1 cellular context compared by ENCODE assay signal in the genomic region with DNA sequence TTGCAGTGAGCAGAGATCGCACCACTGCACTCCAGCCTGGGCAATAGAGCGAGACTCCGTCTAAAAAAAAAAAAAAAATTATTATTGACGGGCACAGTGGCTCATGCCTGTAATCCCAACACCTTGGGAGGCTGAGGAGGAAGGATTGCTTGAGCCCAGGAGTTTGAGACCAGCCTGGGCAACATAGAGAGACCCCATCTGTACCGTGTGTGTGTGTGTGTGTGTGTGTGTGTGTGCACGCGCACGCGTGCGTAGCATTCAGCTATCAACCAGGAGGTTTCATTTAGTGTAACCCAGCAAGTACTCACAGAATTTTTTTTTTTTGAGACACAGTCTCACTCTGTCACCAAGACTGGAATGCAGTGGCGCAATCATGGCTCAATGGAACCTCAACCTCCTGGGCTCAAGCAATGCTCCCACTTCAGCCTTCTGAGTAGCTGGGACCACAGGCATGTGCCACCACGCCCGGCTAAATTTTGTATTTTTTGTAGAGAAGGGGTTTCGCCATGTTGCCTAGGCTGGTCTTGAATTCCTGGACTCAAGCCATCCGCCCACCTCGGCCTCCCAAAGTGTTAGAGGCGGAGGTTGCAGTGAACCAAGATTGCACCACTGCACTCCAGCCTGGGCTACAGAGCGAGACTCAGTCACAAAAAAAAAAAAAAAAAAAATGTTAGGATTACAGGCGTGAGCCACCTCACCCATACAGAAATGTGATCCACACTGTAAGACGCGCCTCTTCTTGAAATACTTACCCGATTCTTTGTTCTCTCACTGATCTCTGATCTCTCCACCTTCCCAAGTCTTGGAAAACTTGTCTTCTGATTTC.
TF ChIP-seq lines count a peak whose summit lies in the region.

No MANE protein-coding gene starts in this region.

TF ChIP-seq in A549, 52 proteins besides CTCF, POLR2A, EP300 and RAD21:
- peak in 1 of 2 experiments; percentile 48; a peak in 2 of 4 replicates for TF ChIP-seq CEBPB (IDR thresholded peaks at IDR 0.05)
TF ChIP-seq in A549: peak in this region for 1; not testable (repeated sequence) for 51.
